11 cellular contexts compared by ENCODE assay signal in the genomic region with DNA sequence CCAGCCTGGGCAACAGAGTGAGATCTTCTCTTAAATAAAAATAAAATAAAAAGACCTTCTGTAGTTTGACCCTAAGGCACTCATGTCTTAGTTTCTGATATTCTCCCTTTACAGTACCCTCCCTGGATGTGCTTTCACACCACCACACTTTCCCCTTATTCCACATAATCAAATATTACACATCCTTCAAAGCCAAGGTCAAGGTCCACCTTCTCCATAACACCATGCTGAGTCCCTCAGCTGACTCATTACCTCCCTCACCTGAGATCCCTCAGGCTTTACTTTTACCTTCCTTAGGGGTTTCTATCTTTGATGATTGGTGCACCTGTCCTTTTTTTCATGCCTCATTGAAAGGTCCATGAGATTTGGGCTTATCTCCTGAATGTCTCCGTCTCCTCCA.
"Had no signal": no experiment of that assay in that cellular context is flagged by ENCODE, and none has a peak within 500 bp of the region (broad histone marks: within the 10 kb centered on the region; RNA-seq: fewer than 3 reads in every experiment).

No MANE protein-coding gene starts in this region.

- H3K4me3 ChIP-seq: SJSA1 had no signal

- H3K9me3 Mint-ChIP-seq: activated B cell treated with CpG ODN at 0.5 μM for 24 hours; activated CD4-positive, alpha-beta T cell treated with anti-CD3 and anti-CD28 coated beads, Interleukin-2, amount 10 ng/mL, durations not matched to agents 24 days and 14 days; activated naive CD4-positive, alpha-beta T cell treated with anti-CD3 and anti-CD28 coated beads, Interleukin-2, amount 50 U/mL, for 72 hours; activated naive CD8-positive, alpha-beta T cell treated with anti-CD3 and anti-CD28 coated beads, Interleukin-2, amount 50 U/mL, for 24 hours; activated T-cell treated with anti-CD3 and anti-CD28 coated beads, Interleukin-2, amount 50 U/mL, for 4 hours; central memory CD8-positive, alpha-beta T cell had no signal

- H3K4me1 ChIP-seq: SJSA1 had no signal

- H3K9me3 ChIP-seq: SJSA1 had no signal

- H3K27ac ChIP-seq: SJSA1 had no signal

- H3K4me3 Mint-ChIP-seq: activated B cell treated with CpG ODN at 0.5 μM for 24 hours; activated CD4-positive, alpha-beta T cell treated with anti-CD3 and anti-CD28 coated beads, Interleukin-2, amount 10 ng/mL, durations not matched to agents 24 days and 14 days; activated naive CD8-positive, alpha-beta T cell treated with anti-CD3 and anti-CD28 coated beads, Interleukin-2, amount 50 U/mL, for 24 hours; activated T-cell treated with anti-CD3 and anti-CD28 coated beads, Interleukin-2, amount 50 U/mL, for 4 hours; brain; central memory CD8-positive, alpha-beta T cell; T-helper 17 cell had no signal

- H3K4me1 Mint-ChIP-seq: activated B cell treated with CpG ODN at 0.5 μM for 24 hours; activated naive CD8-positive, alpha-beta T cell treated with anti-CD3 and anti-CD28 coated beads, Interleukin-2, amount 50 U/mL, for 24 hours; central memory CD8-positive, alpha-beta T cell; T-helper 17 cell had no signal

- H3K27me3 ChIP-seq: SJSA1 had no signal

- DNase-seq: activated B cell treated with CpG ODN at 0.5 μM for 24 hours; activated CD4-positive, alpha-beta T cell treated with anti-CD3 and anti-CD28 coated beads for 1 hour; NCI-H1436 treated with DMSO at 0.1 percent for 48 hours had no signal

- H3K36me3 ChIP-seq: SJSA1 had no signal

- H3K36me3 Mint-ChIP-seq: activated naive CD4-positive, alpha-beta T cell treated with anti-CD3 and anti-CD28 coated beads, Interleukin-2, amount 50 U/mL, for 72 hours; brain had no signal

- H3K27me3 Mint-ChIP-seq: activated B cell treated with CpG ODN at 0.5 μM for 24 hours; activated naive CD8-positive, alpha-beta T cell treated with anti-CD3 and anti-CD28 coated beads, Interleukin-2, amount 50 U/mL, for 24 hours had no signal

- H3K27ac Mint-ChIP-seq: activated B cell treated with CpG ODN at 0.5 μM for 24 hours; activated CD4-positive, alpha-beta T cell treated with anti-CD3 and anti-CD28 coated beads, Interleukin-2, amount 10 ng/mL, durations not matched to agents 24 days and 14 days; activated naive CD4-positive, alpha-beta T cell treated with anti-CD3 and anti-CD28 coated beads, Interleukin-2, amount 50 U/mL, for 72 hours; activated naive CD8-positive, alpha-beta T cell treated with anti-CD3 and anti-CD28 coated beads, Interleukin-2, amount 50 U/mL, for 24 hours; T-helper 17 cell had no signal
